In the genomic region with DNA sequence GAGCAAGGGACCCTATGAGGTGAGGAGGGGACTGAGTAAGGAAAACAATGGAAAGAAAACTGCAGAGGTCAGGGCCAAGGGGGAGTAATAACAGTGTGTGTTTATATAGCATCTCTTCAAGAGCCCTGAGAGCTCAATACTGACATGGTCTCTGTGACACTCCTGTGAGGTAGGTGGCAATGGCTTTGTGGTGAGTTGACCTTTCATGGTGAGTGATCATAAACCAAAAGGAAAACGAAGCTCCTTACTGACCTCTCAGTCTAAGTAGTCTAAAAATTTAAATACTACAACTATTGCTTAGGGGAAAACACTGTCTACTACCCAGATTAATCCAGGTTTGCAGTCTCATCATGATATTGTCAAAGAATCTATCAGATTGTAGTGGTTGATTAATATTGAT, we compare ENCODE assay signal across 20 cellular contexts.
DNase-seq lines count a peak whose midpoint lies in the region; ATAC-seq and TF ChIP-seq lines count a peak whose summit lies in the region.
"Had no signal": no experiment of that assay in that cellular context is flagged by ENCODE, and none has a peak within 500 bp of the region (broad histone marks: within the 10 kb centered on the region; RNA-seq: fewer than 3 reads in every experiment).

No MANE protein-coding gene starts in this region.

- H3K27ac Mint-ChIP-seq in stimulated activated effector memory CD8-positive, alpha-beta T cell treated with anti-CD3 and anti-CD28 coated beads, Interleukin-12 subunit alpha, Interleukin-12 subunit beta, amount 100 ng/mL, for 72 hours = no peak overlapping the region
- H3K27ac Mint-ChIP-seq in HFFc6 = no peak overlapping the region
- H3K27ac Mint-ChIP-seq: activated naive CD4-positive, alpha-beta T cell treated with anti-CD3 and anti-CD28 coated beads for 36 hours; dendritic cell treated with granulocyte-macrophage colony-stimulating factor and Interleukin-4, amounts not matched to agents 40 ng/mL and 50 ng/mL, for 4 days; naive thymus-derived CD8-positive, alpha-beta T cell; progenitor cell of endocrine pancreas had no signal

- H3K4me3 Mint-ChIP-seq in stimulated activated effector memory CD8-positive, alpha-beta T cell treated with anti-CD3 and anti-CD28 coated beads, Interleukin-12 subunit alpha, Interleukin-12 subunit beta, amount 100 ng/mL, for 72 hours = no peak overlapping the region
- H3K4me3 Mint-ChIP-seq in HFFc6 = no peak overlapping the region
- H3K4me3 Mint-ChIP-seq: activated naive CD4-positive, alpha-beta T cell treated with anti-CD3 and anti-CD28 coated beads for 36 hours; brain; dendritic cell treated with granulocyte-macrophage colony-stimulating factor and Interleukin-4, amounts not matched to agents 40 ng/mL and 50 ng/mL, for 4 days; naive thymus-derived CD8-positive, alpha-beta T cell had no signal

- ATAC-seq in GM18909 (IDR thresholded peaks at IDR 0.05; ENCODE audit: poor library complexity, unreplicated experiment) (peak; percentile 56), GM21825 (IDR thresholded peaks at IDR 0.05; ENCODE audit: unreplicated experiment) (peak; percentile 61), HG03432 (IDR thresholded peaks at IDR 0.05; ENCODE audit: unreplicated experiment) (peak; percentile 80), GM19023 (IDR thresholded peaks at IDR 0.05; ENCODE audit: unreplicated experiment) (no peak)
- ATAC-seq in stimulated activated effector memory CD8-positive, alpha-beta T cell treated with anti-CD3 and anti-CD28 coated beads, Interleukin-12 subunit alpha, Interleukin-12 subunit beta, amount 100 ng/mL, for 72 hours = peak; percentile 11
- ATAC-seq: HCT116; naive thymus-derived CD8-positive, alpha-beta T cell had no signal

- no peaks in the 10 kb centered on the region for H3K36me3 Mint-ChIP-seq in stimulated activated effector memory CD8-positive, alpha-beta T cell treated with anti-CD3 and anti-CD28 coated beads, Interleukin-12 subunit alpha, Interleukin-12 subunit beta, amount 100 ng/mL, for 72 hours
- no peaks in the 10 kb centered on the region for H3K36me3 Mint-ChIP-seq in HFFc6 (ENCODE audit: low read depth)
- H3K36me3 Mint-ChIP-seq: naive thymus-derived CD8-positive, alpha-beta T cell had no signal

- no peak for TF ChIP-seq CTCF in HFFc6 (IDR thresholded peaks at IDR 0.05)

- H3K27me3 Mint-ChIP-seq in HFFc6 (ENCODE audit: insufficient read depth) = peaks cover 1% of the 10 kb centered on the region; the same call in 1 of the 2 replicates
- H3K27me3 Mint-ChIP-seq: brain; dendritic cell treated with granulocyte-macrophage colony-stimulating factor and Interleukin-4, amounts not matched to agents 40 ng/mL and 50 ng/mL, for 4 days; progenitor cell of endocrine pancreas had no signal

- in situ Hi-C loops in ACHN (cut with HindIII; ENCODE audit: low pct_ligation_motif_present, low pct_unique_long_range_greater_than_20kb, low sequenced_read_pairs) = no loop called here

- H3K4me1 Mint-ChIP-seq in stimulated activated effector memory CD8-positive, alpha-beta T cell treated with anti-CD3 and anti-CD28 coated beads, Interleukin-12 subunit alpha, Interleukin-12 subunit beta, amount 100 ng/mL, for 72 hours = no peaks in the 10 kb centered on the region
- H3K4me1 Mint-ChIP-seq in HFFc6 (ENCODE audit: low read depth) = no peaks in the 10 kb centered on the region
- H3K4me1 Mint-ChIP-seq: naive thymus-derived CD8-positive, alpha-beta T cell had no signal

- DNase-seq in stimulated activated effector memory CD8-positive, alpha-beta T cell treated with anti-CD3 and anti-CD28 coated beads, Interleukin-12 subunit alpha, Interleukin-12 subunit beta, amount 100 ng/mL, for 72 hours (ENCODE audit: low spot score in 2 of 2) = no peak
- DNase-seq in NCI-H82 (lab: John Stamatoyannopoulos, UW) (no peak), HFFc6 (no peak), ACHN (no peak)
- DNase-seq: activated naive CD4-positive, alpha-beta T cell treated with anti-CD3 and anti-CD28 coated beads for 36 hours; naive thymus-derived CD8-positive, alpha-beta T cell; NCI-H187 treated with DMSO at 0.1 percent for 48 hours; NCI-H510A treated with DMSO at 0.1 percent for 48 hours; SJCRH30; small intestine; T1000; trophoblast cell had no signal

- peaks cover 5% of the 10 kb centered on the region for H3K9me3 Mint-ChIP-seq in stimulated activated effector memory CD8-positive, alpha-beta T cell treated with anti-CD3 and anti-CD28 coated beads, Interleukin-12 subunit alpha, Interleukin-12 subunit beta, amount 100 ng/mL, for 72 hours
- H3K9me3 Mint-ChIP-seq in HFFc6 = no peaks in the 10 kb centered on the region
- H3K9me3 Mint-ChIP-seq: activated naive CD4-positive, alpha-beta T cell treated with anti-CD3 and anti-CD28 coated beads for 36 hours; brain had no signal
